Comparison of ENCODE assay signal across 16 cellular contexts in genomic region chr3:151305778-151306157, GRCh38. TPM values are rescaled to one million over a fixed set of nuclear protein-coding genes. Genes with fewer than 3 reads are reported as not detected.
DNase-seq lines count a peak whose midpoint lies in the region; TF ChIP-seq lines count a peak whose summit lies in the region.
"Had no signal": no experiment of that assay in that cellular context is flagged by ENCODE, and none has a peak within 500 bp of the region (broad histone marks: within the 10 kb centered on the region; RNA-seq: fewer than 3 reads in every experiment).

No MANE protein-coding gene starts in this region.

- H4K20me1 ChIP-seq in smooth muscle cell (ENCODE audit: low read depth) = peaks cover 8% of the 10 kb centered on the region

- H3K36me3 ChIP-seq in esophagus squamous epithelium = peaks cover 0 to 9% (median 0%) of the 10 kb centered on the region in 3 donors
- no peaks in the 10 kb centered on the region for H3K36me3 ChIP-seq in smooth muscle cell (ENCODE audit: low read depth)
- H3K36me3 ChIP-seq: transverse colon had no signal

- peak overlapping the region; percentile 56 for H3K27ac Mint-ChIP-seq in activated CD4-positive, alpha-beta memory T cell treated with anti-CD3 and anti-CD28 coated beads for 36 hours
- no peak overlapping the region for H3K27ac Mint-ChIP-seq in activated CD4-positive, alpha-beta memory T cell treated with anti-CD3 and anti-CD28 coated beads, Interleukin-2, amount 10 ng/mL, durations not matched to agents 7 days and 5 days

- H3K79me2 ChIP-seq in smooth muscle cell (ENCODE audit: low read depth) = no peaks in the 10 kb centered on the region

- no peak for TF ChIP-seq POLR2A in esophagus squamous epithelium (IDR thresholded peaks at IDR 0.05)

- no peaks in the 10 kb centered on the region for H3K36me3 Mint-ChIP-seq in activated CD4-positive, alpha-beta memory T cell treated with anti-CD3 and anti-CD28 coated beads for 36 hours
- no peaks in the 10 kb centered on the region for H3K36me3 Mint-ChIP-seq in activated CD4-positive, alpha-beta memory T cell treated with anti-CD3 and anti-CD28 coated beads, Interleukin-2, amount 10 ng/mL, durations not matched to agents 7 days and 5 days (ENCODE audit: low read depth)

- H3K27me3 ChIP-seq in esophagus squamous epithelium (no peaks in the 10 kb centered on the region), smooth muscle cell (ENCODE audit: low read depth) (no peaks in the 10 kb centered on the region)
- H3K27me3 ChIP-seq: dorsolateral prefrontal cortex, transverse colon had no signal

- H3K9me3 ChIP-seq in esophagus squamous epithelium = no peaks in the 10 kb centered on the region
- H3K9me3 ChIP-seq in smooth muscle cell (replicated peaks; ENCODE audit: low read depth) = no peaks in the 10 kb centered on the region
- H3K9me3 ChIP-seq: transverse colon had no signal

- CTCF ChIA-PET in activated CD4-positive, alpha-beta memory T cell treated with anti-CD3 and anti-CD28 coated beads for 36 hours (lab: Charles Lee) = interaction anchor here (0.7 to 4.5 kb wide), 12 partner anchors 10 to 1955 kb away, joined by 3 to 32 read pairs (median 6); partner anchors contain the start of gene GPR87
- CTCF ChIA-PET in activated CD4-positive, alpha-beta memory T cell treated with anti-CD3 and anti-CD28 coated beads, Interleukin-2, amount 10 ng/mL, durations not matched to agents 7 days and 5 days (lab: Charles Lee) = interaction anchor here (0.6 to 1.3 kb wide), 8 partner anchors 9 to 456 kb away, joined by 3 to 6 read pairs (median 4); partner anchors contain the start of gene GPR87
- CTCF ChIA-PET in RWPE1 (lab: Yijun Ruan, JAX) = interaction anchor here (1.4 kb wide), 1 partner anchor 22 kb away, joined by 16 read pairs; no protein-coding TSS in a partner anchor

- H3K4me1 Mint-ChIP-seq in activated CD4-positive, alpha-beta memory T cell treated with anti-CD3 and anti-CD28 coated beads for 36 hours (ENCODE audit: low read depth) = peaks cover 75% of the 10 kb centered on the region
- H3K4me1 Mint-ChIP-seq in activated CD4-positive, alpha-beta memory T cell treated with anti-CD3 and anti-CD28 coated beads, Interleukin-2, amount 10 ng/mL, durations not matched to agents 7 days and 5 days = peaks cover 59% of the 10 kb centered on the region

- peaks cover 15% of the 10 kb centered on the region for H3K27me3 Mint-ChIP-seq in activated CD4-positive, alpha-beta memory T cell treated with anti-CD3 and anti-CD28 coated beads for 36 hours
- peaks cover 5% of the 10 kb centered on the region for H3K27me3 Mint-ChIP-seq in activated CD4-positive, alpha-beta memory T cell treated with anti-CD3 and anti-CD28 coated beads, Interleukin-2, amount 10 ng/mL, durations not matched to agents 7 days and 5 days

- peak overlapping the region; percentile 20 for H3K4me3 Mint-ChIP-seq in activated CD4-positive, alpha-beta memory T cell treated with anti-CD3 and anti-CD28 coated beads for 36 hours
- no peak overlapping the region for H3K4me3 Mint-ChIP-seq in activated CD4-positive, alpha-beta memory T cell treated with anti-CD3 and anti-CD28 coated beads, Interleukin-2, amount 10 ng/mL, durations not matched to agents 7 days and 5 days

- H2AFZ ChIP-seq in smooth muscle cell (ENCODE audit: low read depth) = no peak overlapping the region

- no peaks in the 10 kb centered on the region for H3F3A ChIP-seq in smooth muscle cell (ENCODE audit: low read depth)

- no peak for DNase-seq in activated CD4-positive, alpha-beta memory T cell treated with anti-CD3 and anti-CD28 coated beads for 36 hours
- no peak for DNase-seq in activated CD4-positive, alpha-beta memory T cell treated with anti-CD3 and anti-CD28 coated beads, Interleukin-2, amount 10 ng/mL, durations not matched to agents 7 days and 5 days
- DNase-seq in RWPE1 (ENCODE audit: low spot score) = no peak
- no peak for DNase-seq in esophagus squamous epithelium (lab: John Stamatoyannopoulos, UW)
- DNase-seq in smooth muscle cell (lab: John Stamatoyannopoulos, UW; ENCODE audit: unreplicated experiment) = no peak
- DNase-seq in GM19238 (ENCODE audit: insufficient read length, low spot score) = no peak
- DNase-seq in SHP77 (lab: John Stamatoyannopoulos, UW) = no peak
- no peak for DNase-seq in NCI-H2227 (lab: John Stamatoyannopoulos, UW; ENCODE audit: unreplicated experiment)
- DNase-seq: activated CD4-positive, alpha-beta T cell treated with anti-CD3 and anti-CD28 coated beads, Interleukin-2, amount 50 U/mL, for 4 hours; dorsolateral prefrontal cortex; OCI-M1 had no signal

- H3K4me3 ChIP-seq in esophagus squamous epithelium (no peak overlapping the region), smooth muscle cell (no peak overlapping the region)
- H3K4me3 ChIP-seq: dorsolateral prefrontal cortex, transverse colon had no signal

- POLR2A ChIA-PET in activated CD4-positive, alpha-beta memory T cell treated with anti-CD3 and anti-CD28 coated beads for 36 hours (lab: Charles Lee) = interaction anchor here (0.7 to 4.6 kb wide), 11 partner anchors 10 to 103 kb away, joined by 3 to 42 read pairs (median 4); partner anchors contain the start of genes GPR171 and GPR87
- POLR2A ChIA-PET in activated CD4-positive, alpha-beta memory T cell treated with anti-CD3 and anti-CD28 coated beads, Interleukin-2, amount 10 ng/mL, durations not matched to agents 7 days and 5 days (lab: Charles Lee) = interaction anchor here (0.6 to 1.9 kb wide), 3 partner anchors 11 to 103 kb away, joined by 3 to 6 read pairs (median 3); partner anchors contain the start of genes GPR171 and GPR87
- POLR2A ChIA-PET in RWPE1 (lab: Yijun Ruan, JAX; ENCODE audit: low non-redundant PET) = interaction anchor here (0.5 kb wide), 1 partner anchor 602 kb away, joined by 3 read pairs; the partner anchor contains the start of gene ERICH6

- H3K9me3 Mint-ChIP-seq in activated CD4-positive, alpha-beta memory T cell treated with anti-CD3 and anti-CD28 coated beads for 36 hours = no peaks in the 10 kb centered on the region
- no peaks in the 10 kb centered on the region for H3K9me3 Mint-ChIP-seq in activated CD4-positive, alpha-beta memory T cell treated with anti-CD3 and anti-CD28 coated beads, Interleukin-2, amount 10 ng/mL, durations not matched to agents 7 days and 5 days

- TF ChIP-seq CTCF in RWPE1 (conservative IDR thresholded peaks at IDR 0.05; ENCODE audit: low read depth) (no peak), esophagus squamous epithelium (IDR thresholded peaks at IDR 0.05) (no peak), smooth muscle cell (IDR thresholded peaks at IDR 0.05; ENCODE audit: borderline replicate concordance, insufficient read depth, poor library complexity, severe bottlenecking) (no peak)

- intact Hi-C loops in activated CD4-positive, alpha-beta memory T cell treated with anti-CD3 and anti-CD28 coated beads for 36 hours (cut with micrococcal nuclease) = loop anchor here (1.0 to 5.0 kb wide), 9 partner anchors 21 to 952 kb away; partner anchors contain the start of genes GPR171, P2RY14 and SIAH2
- intact Hi-C loops in esophagus squamous epithelium (cut with DNase I) = no loop called here

- peak overlapping the region; percentile 39 for H3K9ac ChIP-seq in smooth muscle cell (ENCODE audit: low read depth)

- peak overlapping the region; percentile 70 for H3K4me2 ChIP-seq in smooth muscle cell

- H3K4me1 ChIP-seq in esophagus squamous epithelium (peaks cover 18 to 90% (median 26%) of the 10 kb centered on the region in 3 donors), smooth muscle cell (ENCODE audit: low read depth) (peaks cover 11% of the 10 kb centered on the region)

- WGBS in esophagus squamous epithelium, 2 donors = 72 to 73% methylated on average over 4 of the region's 4 CpGs
- 74% methylated on average over 4 of the region's 4 CpGs for WGBS in smooth muscle cell (ENCODE audit: low lambda C conversion rate)

- H3K27ac ChIP-seq in RWPE1 (peak overlapping the region; percentile 95), esophagus squamous epithelium (peak overlapping the region; percentile 70 to 85 (median 83)), smooth muscle cell (ENCODE audit: low read depth) (peak overlapping the region; percentile 79)
- H3K27ac ChIP-seq: dorsolateral prefrontal cortex, transverse colon had no signal

RNA-seq across cellular contexts. Expression of gene GPR87, which starts 10.9 kb away (rescaled TPM):
- total RNA-seq in activated CD4-positive, alpha-beta memory T cell treated with anti-CD3 and anti-CD28 coated beads for 36 hours = 1 to 10 TPM; 1.1 TPM
- under 1 TPM in 1 of 2 experiments, not detected in 1; 0.33 TPM for total RNA-seq in activated CD4-positive, alpha-beta memory T cell treated with anti-CD3 and anti-CD28 coated beads, Interleukin-2, amount 10 ng/mL, durations not matched to agents 7 days and 5 days
- total RNA-seq in esophagus squamous epithelium (10 to 100 TPM; 37.8 to 55.1 (median 46.0) TPM), smooth muscle cell (24.0 and 27.1 TPM in 2 replicates)
- polyA plus RNA-seq in smooth muscle cell = 5.1 and 25.4 TPM in 2 replicates
- total RNA-seq: dorsolateral prefrontal cortex, left lobe of liver, skeletal muscle tissue, transverse colon had no signal
- polyA plus RNA-seq: neural cell had no signal

RNA-seq across cellular contexts. Expression of gene P2RY13, which starts 23.6 kb away (rescaled TPM):
- not detected for total RNA-seq in activated CD4-positive, alpha-beta memory T cell treated with anti-CD3 and anti-CD28 coated beads for 36 hours
- total RNA-seq in activated CD4-positive, alpha-beta memory T cell treated with anti-CD3 and anti-CD28 coated beads, Interleukin-2, amount 10 ng/mL, durations not matched to agents 7 days and 5 days = not detected
- 1 to 10 TPM in 2 of 4 donors, under 1 TPM in 1, not detected in 1; 0.18 to 3.1 (median 1.2) TPM for total RNA-seq in esophagus squamous epithelium
- not detected in 2 replicates for total RNA-seq in smooth muscle cell
- polyA plus RNA-seq in smooth muscle cell = not detected in 2 replicates
- total RNA-seq: T-helper 2 cell treated with Interferon-gamma antibody and Interleukin-4, amounts not matched to agents 100 ng/mL and 5 ng/mL, for 36 hours had no signal

RNA-seq across cellular contexts. Expression of gene P2RY14, which starts 27.4 kb away (rescaled TPM):
- under 1 TPM; 0.17 to 0.26 TPM for total RNA-seq in activated CD4-positive, alpha-beta memory T cell treated with anti-CD3 and anti-CD28 coated beads for 36 hours
- 1 to 10 TPM; 1.2 to 1.4 TPM for total RNA-seq in activated CD4-positive, alpha-beta memory T cell treated with anti-CD3 and anti-CD28 coated beads, Interleukin-2, amount 10 ng/mL, durations not matched to agents 7 days and 5 days
- total RNA-seq in esophagus squamous epithelium (10 to 100 TPM in 1 of 4 donors, 1 to 10 TPM in 2, under 1 TPM in 1; 0.19 to 15.4 (median 3.2) TPM), smooth muscle cell (not detected in 2 replicates)
- not detected in 2 replicates for polyA plus RNA-seq in smooth muscle cell
- total RNA-seq: left lobe of liver had no signal
- polyA plus RNA-seq: neural cell had no signal

Comparison
In these comparisons a context has a peak if more than half of its experiments do, and no peak if none do; other contexts are left out.
1. RNA of gene GPR87, which starts 10.9 kb away (total RNA-seq): 37.8 to 55.1 TPM in esophagus squamous epithelium and 24.0 to 27.1 TPM in smooth muscle cell; 1.1 TPM in activated CD4-positive, alpha-beta memory T cell treated with anti-CD3 and anti-CD28 coated beads for 36 hours and 0.33 TPM in activated CD4-positive, alpha-beta memory T cell treated with anti-CD3 and anti-CD28 coated beads, Interleukin-2, amount 10 ng/mL, durations not matched to agents 7 days and 5 days; every median in the first group is over 10 times any median in the second.
2. Peak in every context shown above with its lines, with median percentiles within 50 percentile points of each other: H3K27ac ChIP-seq.